ENCODE assay signal across 15 cellular contexts in the genomic region with DNA sequence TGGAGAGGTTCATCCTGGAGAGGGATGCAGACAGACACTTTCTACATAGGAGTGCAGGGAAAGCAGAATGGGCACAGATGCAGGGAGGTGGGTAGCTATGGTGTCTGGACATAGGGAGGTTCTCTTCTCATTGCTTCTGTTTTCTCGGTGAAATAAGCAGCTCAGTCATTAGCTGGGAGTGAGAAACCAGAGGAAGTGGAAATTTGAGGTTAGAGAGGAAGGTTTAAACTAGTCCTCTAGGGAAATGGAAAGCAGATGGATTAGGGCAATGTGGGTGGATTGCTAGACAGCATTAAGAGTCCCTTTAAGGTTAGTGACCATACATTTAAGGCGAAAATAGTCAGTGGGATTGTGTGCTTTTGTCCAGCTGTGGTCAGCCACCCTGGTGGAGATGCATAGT. TPM values are rescaled to one million over a fixed set of nuclear protein-coding genes. Genes with fewer than 3 reads are reported as not detected.
DNase-seq lines count a peak whose midpoint lies in the region; ATAC-seq and TF ChIP-seq lines count a peak whose summit lies in the region.
"Had no signal": no experiment of that assay in that cellular context is flagged by ENCODE, and none has a peak within 500 bp of the region (broad histone marks: within the 10 kb centered on the region; RNA-seq: fewer than 3 reads in every experiment).

No MANE protein-coding gene starts in this region.

- no peak overlapping the region for H3K4me3 Mint-ChIP-seq in activated T-helper 1 cell treated with anti-CD3 and anti-CD28 coated beads, Interleukin-12 subunit alpha, Interleukin-12 subunit beta, Interleukin-2, Interleukin-4 antibody, amounts not matched to agents 30 ng/mL and 10 ng/mL and 1 ng/mL, durations not matched to agents 14 hours and 24 hours and 36 hours
- no peak overlapping the region for H3K4me3 Mint-ChIP-seq in neural crest cell
- H3K4me3 Mint-ChIP-seq: activated B cell treated with CpG ODN at 0.5 μM for 24 hours had no signal

- H3K36me3 Mint-ChIP-seq in activated T-helper 1 cell treated with anti-CD3 and anti-CD28 coated beads, Interleukin-12 subunit alpha, Interleukin-12 subunit beta, Interleukin-2, Interleukin-4 antibody, amounts not matched to agents 30 ng/mL and 10 ng/mL and 1 ng/mL, durations not matched to agents 14 hours and 24 hours and 36 hours (ENCODE audit: low read depth), result peaks cover 2% of the 10 kb centered on the region
- H3K36me3 Mint-ChIP-seq in neural crest cell (ENCODE audit: low read depth), result peaks cover 3% of the 10 kb centered on the region

- DNase-seq in NCI-H2171 treated with DMSO at 0.1 percent for 48 hours (lab: John Stamatoyannopoulos, UW), result peak; percentile 5
- DNase-seq in NCI-H2171 (lab: John Stamatoyannopoulos, UW), result no peak
- DNase-seq in LHCN-M2 (ENCODE audit: low read depth), result peak; percentile 19
- no peak for DNase-seq in activated T-helper 1 cell treated with anti-CD3 and anti-CD28 coated beads, Interleukin-12 subunit alpha, Interleukin-12 subunit beta, Interleukin-2, Interleukin-4 antibody, amounts not matched to agents 30 ng/mL and 10 ng/mL and 1 ng/mL, durations not matched to agents 14 hours and 24 hours and 36 hours (ENCODE audit: low spot score)
- DNase-seq in neural crest cell (ENCODE audit: low read depth, low spot score), result no peak
- no peak for DNase-seq in erythroblast (lab: John Stamatoyannopoulos, UW)
- DNase-seq: activated B cell treated with CpG ODN at 0.5 μM for 24 hours; aorta; esophagus squamous epithelium; NCI-H146; NCI-H446; stimulated activated CD4-positive, alpha-beta T cell treated with anti-CD3 and anti-CD28 coated beads, Interleukin-12 subunit alpha, Interleukin-12 subunit beta, amount 100 ng/mL, for 4 hours; SW 1271 had no signal

- TF ChIP-seq CTCF in neural crest cell (conservative IDR thresholded peaks at IDR 0.05), result no peak

- peak overlapping the region; percentile 61 for H3K27ac Mint-ChIP-seq in activated T-helper 1 cell treated with anti-CD3 and anti-CD28 coated beads, Interleukin-12 subunit alpha, Interleukin-12 subunit beta, Interleukin-2, Interleukin-4 antibody, amounts not matched to agents 30 ng/mL and 10 ng/mL and 1 ng/mL, durations not matched to agents 14 hours and 24 hours and 36 hours
- H3K27ac Mint-ChIP-seq in neural crest cell (ENCODE audit: unreplicated experiment), result peak overlapping the region; percentile 44
- H3K27ac Mint-ChIP-seq: activated B cell treated with CpG ODN at 0.5 μM for 24 hours had no signal

- no peaks in the 10 kb centered on the region for H3K9me3 Mint-ChIP-seq in activated T-helper 1 cell treated with anti-CD3 and anti-CD28 coated beads, Interleukin-12 subunit alpha, Interleukin-12 subunit beta, Interleukin-2, Interleukin-4 antibody, amounts not matched to agents 30 ng/mL and 10 ng/mL and 1 ng/mL, durations not matched to agents 14 hours and 24 hours and 36 hours
- no peaks in the 10 kb centered on the region for H3K9me3 Mint-ChIP-seq in neural crest cell
- H3K9me3 Mint-ChIP-seq: activated B cell treated with CpG ODN at 0.5 μM for 24 hours had no signal

- peaks cover 31% of the 10 kb centered on the region for H3K4me1 Mint-ChIP-seq in activated T-helper 1 cell treated with anti-CD3 and anti-CD28 coated beads, Interleukin-12 subunit alpha, Interleukin-12 subunit beta, Interleukin-2, Interleukin-4 antibody, amounts not matched to agents 30 ng/mL and 10 ng/mL and 1 ng/mL, durations not matched to agents 14 hours and 24 hours and 36 hours (ENCODE audit: low read depth)
- peaks cover 59% of the 10 kb centered on the region for H3K4me1 Mint-ChIP-seq in neural crest cell

- no peak for TF ChIP-seq POLR2A in erythroblast (IDR thresholded peaks at IDR 0.05; ENCODE audit: low read length)

- ATAC-seq in GM19023 (IDR thresholded peaks at IDR 0.05; ENCODE audit: unreplicated experiment) (no peak), GM18873 (IDR thresholded peaks at IDR 0.05; ENCODE audit: low FRiP score, unreplicated experiment) (no peak)

- H3K27me3 Mint-ChIP-seq in activated T-helper 1 cell treated with anti-CD3 and anti-CD28 coated beads, Interleukin-12 subunit alpha, Interleukin-12 subunit beta, Interleukin-2, Interleukin-4 antibody, amounts not matched to agents 30 ng/mL and 10 ng/mL and 1 ng/mL, durations not matched to agents 14 hours and 24 hours and 36 hours (ENCODE audit: insufficient read depth), result no peaks in the 10 kb centered on the region
- no peaks in the 10 kb centered on the region for H3K27me3 Mint-ChIP-seq in neural crest cell (ENCODE audit: low read depth)
- H3K27me3 Mint-ChIP-seq: activated B cell treated with CpG ODN at 0.5 μM for 24 hours had no signal

- intact Hi-C loops in activated T-helper 1 cell treated with anti-CD3 and anti-CD28 coated beads, Interleukin-12 subunit alpha, Interleukin-12 subunit beta, Interleukin-2, Interleukin-4 antibody, amounts not matched to agents 30 ng/mL and 10 ng/mL and 1 ng/mL, durations not matched to agents 14 hours and 24 hours and 36 hours (cut with micrococcal nuclease), result no loop called here

RNA-seq across cellular contexts. Expression of gene MPZL1, which starts 39.6 kb away (rescaled TPM):
- total RNA-seq in LHCN-M2 (2014; rRNA removed) (55.5 and 63.3 TPM in 2 replicates), neural crest cell (113 and 114 TPM in 2 replicates)
- polyA plus RNA-seq in LHCN-M2 (2012), result 59.4 TPM
- 40.8 and 40.9 TPM in 2 replicates for total RNA-seq in activated T-helper 1 cell treated with anti-CD3 and anti-CD28 coated beads, Interleukin-12 subunit alpha, Interleukin-12 subunit beta, Interleukin-2, Interleukin-4 antibody, amounts not matched to agents 30 ng/mL and 10 ng/mL and 1 ng/mL, durations not matched to agents 14 hours and 24 hours and 36 hours

Comparison
In these comparisons a context has a peak if more than half of its experiments do, and no peak if none do; other contexts are left out.
1. DNase-seq: peak in NCI-H2171 treated with DMSO at 0.1 percent for 48 hours (single experiment) and LHCN-M2 (single experiment); none in NCI-H2171 (single experiment), activated T-helper 1 cell treated with anti-CD3 and anti-CD28 coated beads, Interleukin-12 subunit alpha, Interleukin-12 subunit beta, Interleukin-2, Interleukin-4 antibody, amounts not matched to agents 30 ng/mL and 10 ng/mL and 1 ng/mL, durations not matched to agents 14 hours and 24 hours and 36 hours (single experiment), neural crest cell (single experiment) and erythroblast (0 of 2).